In the genomic region with DNA sequence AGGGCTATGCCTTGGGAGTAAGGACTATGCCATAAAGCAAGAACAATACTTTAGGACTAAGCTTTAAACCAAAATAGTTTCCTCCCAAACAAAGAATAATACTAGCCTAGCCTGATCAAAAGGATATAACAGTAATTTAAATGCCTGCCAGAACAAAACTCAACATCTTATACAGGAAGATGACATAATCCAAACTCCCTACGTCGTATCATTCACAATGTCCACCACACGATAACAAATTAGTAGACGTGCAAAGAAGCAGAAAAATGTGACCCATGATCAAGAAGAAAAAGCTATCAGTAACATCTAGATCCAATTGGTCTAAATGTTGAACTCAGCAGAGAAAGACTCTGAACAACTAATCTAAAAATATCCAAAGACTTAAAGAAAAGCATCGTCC, we compare ENCODE assay signal across 9 cellular contexts.
"Had no signal": no experiment of that assay in that cellular context is flagged by ENCODE, and none has a peak within 500 bp of the region (broad histone marks: within the 10 kb centered on the region; RNA-seq: fewer than 3 reads in every experiment).

No MANE protein-coding gene starts in this region.

- H3K27me3 Mint-ChIP-seq: IgD-negative memory B cell had no signal

- ATAC-seq: GM23338 had no signal

- H3K4me3 Mint-ChIP-seq: GM23338, H9, HFFc6, IgD-negative memory B cell had no signal

- H3K27ac Mint-ChIP-seq: GM23338, HFFc6, IgD-negative memory B cell had no signal

- FAIRE-seq: H1, H54, HTR-8/SVneo had no signal

- H3K4me3 ChIP-seq: GM23338 had no signal

- DNase-seq: H9, HCEC 1CT, HFFc6, KG1 had no signal

- H3K4me2 ChIP-seq: GM23338 had no signal

- H3K9me3 Mint-ChIP-seq: GM23338, H9, HFFc6, IgD-negative memory B cell had no signal

- H3K36me3 Mint-ChIP-seq: IgD-negative memory B cell had no signal
